Comparison of ENCODE assay signal across 18 cellular contexts in the genomic region with DNA sequence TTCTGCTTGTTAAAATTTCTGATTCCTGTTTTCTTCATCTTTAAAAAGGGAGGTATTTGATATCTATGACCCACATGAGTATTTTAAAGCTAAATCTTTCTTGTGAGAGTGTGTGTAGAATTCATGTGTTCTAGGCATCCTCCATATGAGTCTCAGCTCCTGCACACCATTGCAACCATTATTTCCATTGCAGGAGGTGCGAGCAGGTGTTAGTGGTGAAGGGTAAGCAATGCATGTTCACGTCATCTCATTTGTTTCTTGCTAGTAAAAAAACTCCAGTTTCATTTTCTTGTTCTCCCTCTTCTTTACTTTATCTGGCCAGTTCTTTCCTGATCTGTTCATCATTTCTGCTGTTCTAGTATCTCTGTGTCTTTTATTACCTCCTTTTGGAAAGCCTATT.
"Had no signal": no experiment of that assay in that cellular context is flagged by ENCODE, and none has a peak within 500 bp of the region (broad histone marks: within the 10 kb centered on the region; RNA-seq: fewer than 3 reads in every experiment).

No MANE protein-coding gene starts in this region.

- H3K27me3 ChIP-seq: breast epithelium, colonic mucosa had no signal

- ATAC-seq: activated CD8-positive, alpha-beta T cell treated with anti-CD3 and anti-CD28 coated beads for 36 hours; T-cell had no signal

- H3K36me3 ChIP-seq: breast epithelium, colonic mucosa had no signal

- H3K9me3 ChIP-seq: breast epithelium, colonic mucosa had no signal

- DNase-seq: activated CD4-positive, CD25-positive, alpha-beta regulatory T cell; activated CD8-positive, alpha-beta memory T cell treated with anti-CD3 and anti-CD28 coated beads, Interleukin-2, amount 50 U/mL, for 4 hours; activated CD8-positive, alpha-beta T cell treated with anti-CD3 and anti-CD28 coated beads for 36 hours; activated effector memory CD4-positive, alpha-beta T cell treated with Interleukin-2 at 50 U/mL for 16 hours; activated naive CD4-positive, alpha-beta T cell; activated T-cell treated with anti-CD3 and anti-CD28 coated beads, Interleukin-2, amount 50 U/mL, for 1 hour; aorta; caudate nucleus; colonic mucosa; NCI-H1092; NCI-H1417; NCI-H2029; NCI-H524; SIG-M5; T-cell; T-helper 2 cell; T1000 had no signal

- H3K4me1 ChIP-seq: breast epithelium, colonic mucosa had no signal

- H3K4me3 ChIP-seq: breast epithelium, colonic mucosa had no signal

- H3K27ac ChIP-seq: breast epithelium, colonic mucosa had no signal
